Comparison of ENCODE assay signal across 17 cellular contexts in the genomic region with DNA sequence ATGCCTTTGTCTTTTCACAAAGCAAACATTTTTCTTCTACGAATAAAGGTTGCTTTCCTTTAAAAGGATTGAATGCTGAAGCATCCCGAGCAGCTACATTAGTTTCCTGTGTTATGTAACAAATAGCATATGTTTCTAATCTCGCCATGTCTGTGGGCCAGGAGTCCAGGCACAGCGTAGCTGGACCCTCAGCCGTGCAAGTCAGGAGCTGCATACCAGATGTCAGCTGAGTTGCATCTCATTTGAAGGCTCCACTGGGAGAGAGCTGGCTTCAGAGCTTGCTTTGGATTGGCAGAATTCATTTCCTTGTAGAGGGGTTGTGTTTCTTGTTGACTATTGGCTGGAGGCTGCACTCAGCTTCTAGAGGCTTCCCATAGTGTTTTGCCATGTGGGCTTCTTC. TPM values are rescaled to one million over a fixed set of nuclear protein-coding genes. Genes with fewer than 3 reads are reported as not detected.
DNase-seq lines count a peak whose midpoint lies in the region; ATAC-seq and TF ChIP-seq lines count a peak whose summit lies in the region.
"Had no signal": no experiment of that assay in that cellular context is flagged by ENCODE, and none has a peak within 500 bp of the region (broad histone marks: within the 10 kb centered on the region; RNA-seq: fewer than 3 reads in every experiment).

No MANE protein-coding gene starts in this region.

- TF ChIP-seq CTCF in VCaP (conservative IDR thresholded peaks at IDR 0.05) (no peak), fibroblast of villous mesenchyme (IDR thresholded peaks at IDR 0.05; ENCODE audit: insufficient read depth, low read depth, low read length) (no peak), psoas muscle (IDR thresholded peaks at IDR 0.05) (no peak)

- peak overlapping the region; percentile 23; the same call in 1 of the 2 replicates for H3K27ac ChIP-seq in VCaP
- H3K27ac ChIP-seq in psoas muscle: no peak overlapping the region
- H3K27ac ChIP-seq: ascending aorta, lower lobe of right lung had no signal

- ATAC-seq in psoas muscle: peak in 3 of 4 donors; percentile 27 to 66 (median 44)
- ATAC-seq in HG03571 (IDR thresholded peaks at IDR 0.05; ENCODE audit: unreplicated experiment): no peak
- ATAC-seq in HG03175 (IDR thresholded peaks at IDR 0.05; ENCODE audit: unreplicated experiment): no peak
- ATAC-seq: esophagus mucosa, lower lobe of right lung had no signal

- intact Hi-C loops in psoas muscle (cut with DNase I): no loop called here

- no peaks in the 10 kb centered on the region for H3K27me3 ChIP-seq in psoas muscle (ENCODE audit: insufficient read depth in 3 of 3, low read length in 2 of 3)
- H3K27me3 ChIP-seq: ascending aorta had no signal

- DNase-seq in EL: peak; percentile 29
- DNase-seq in fibroblast of villous mesenchyme (ENCODE audit: low read depth): peak; percentile 77
- DNase-seq in psoas muscle: peak in 1 of 2 donors; percentile 49
- no peak for DNase-seq in activated CD8-positive, alpha-beta memory T cell treated with anti-CD3 and anti-CD28 coated beads, Interleukin-2, amount 50 U/mL, for 4 hours
- no peak for DNase-seq in NCI-H774 (lab: John Stamatoyannopoulos, UW)
- DNase-seq: activated effector memory CD4-positive, alpha-beta T cell treated with anti-CD3 and anti-CD28 coated beads, Interleukin-2, amount 50 U/mL, for 16 hours; dermis blood vessel endothelial cell; lower lobe of right lung; naive B cell; NCI-H2081; NCI-H526; SW 1271 had no signal

- H3K4me1 ChIP-seq in psoas muscle: peaks cover 8% of the 10 kb centered on the region

- no peaks in the 10 kb centered on the region for H3K36me3 ChIP-seq in psoas muscle (ENCODE audit: insufficient read depth in 1 of 2, low read depth in 1 of 2)
- H3K36me3 ChIP-seq: ascending aorta, lower lobe of right lung had no signal

- H3K4me3 ChIP-seq in fibroblast of villous mesenchyme (ENCODE audit: low read depth, low read length) (no peak overlapping the region), psoas muscle (no peak overlapping the region)
- H3K4me3 ChIP-seq: ascending aorta, lower lobe of right lung had no signal

- H3K9me3 ChIP-seq in psoas muscle: peaks cover 14% of the 10 kb centered on the region
- H3K9me3 ChIP-seq: ascending aorta had no signal

- 43 to 47% (median 46%) methylated on average over 5 of the region's 5 CpGs for WGBS in psoas muscle, 3 donors

RNA-seq across cellular contexts. Expression of a gene that starts 16.0 kb away (rescaled TPM):
- 71.8 and 86.4 TPM in 2 replicates for total RNA-seq in fibroblast of villous mesenchyme
- total RNA-seq in psoas muscle: 10 to 100 TPM; 23.0 to 55.3 (median 35.0) TPM
- 10 to 100 TPM; 25.4 to 36.8 (median 31.0) TPM for polyA plus RNA-seq in psoas muscle

Comparison
In these comparisons a context has a peak if more than half of its experiments do, and no peak if none do; other contexts are left out.
1. DNase-seq: peak in EL (single experiment) and fibroblast of villous mesenchyme (single experiment); none in activated CD8-positive, alpha-beta memory T cell treated with anti-CD3 and anti-CD28 coated beads, Interleukin-2, amount 50 U/mL, for 4 hours (single experiment) and NCI-H774 (single experiment).
2. ATAC-seq: peak in psoas muscle (3 of 4); none in HG03571 (single experiment) and HG03175 (single experiment).